ENCODE assay signal across 8 cellular contexts in the genomic region with DNA sequence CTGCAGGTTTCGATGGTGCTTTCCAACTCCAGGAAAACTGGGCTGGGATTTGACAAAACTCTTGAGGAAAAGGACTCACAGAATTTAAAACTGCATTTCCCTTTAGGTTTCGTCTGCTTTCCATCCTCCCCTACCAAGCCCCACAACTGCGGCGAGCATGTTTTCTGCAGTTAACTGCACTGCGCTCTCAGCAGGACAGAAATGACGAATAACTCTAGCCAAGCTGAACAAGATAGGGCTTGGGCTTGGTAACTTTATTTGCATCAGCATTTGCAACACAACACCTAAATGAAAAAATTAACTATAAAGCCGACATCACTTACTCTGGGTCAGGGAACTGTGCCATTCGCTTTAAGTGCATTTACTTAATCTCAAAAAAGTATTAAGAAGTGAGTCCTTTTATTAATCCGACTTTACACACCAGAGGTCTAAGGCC. TPM values are rescaled to one million over a fixed set of nuclear protein-coding genes. Genes with fewer than 3 reads are reported as not detected.
DNase-seq lines count a peak whose midpoint lies in the region; ATAC-seq and TF ChIP-seq lines count a peak whose summit lies in the region.

No MANE protein-coding gene starts in this region.

- no peaks in the 10 kb centered on the region for H3K27me3 ChIP-seq in body of pancreas

- peak; percentile 49 for DNase-seq in DMS114 treated with DMSO at 0.1 percent for 48 hours (lab: John Stamatoyannopoulos, UW; ENCODE audit: unreplicated experiment)
- DNase-seq in GM19238 (ENCODE audit: insufficient read length, low spot score), result peak; percentile 19
- DNase-seq in body of pancreas, result peak in 3 of 4 donors; percentile 17 to 25 (median 22)
- DNase-seq in iris pigment epithelial cell (ENCODE audit: low read depth), result peak; percentile 68
- peak; percentile 26 for DNase-seq in smooth muscle cell of the brain vasculature (ENCODE audit: low read depth, low spot score)
- DNase-seq in NCI-H1436 (lab: John Stamatoyannopoulos, UW), result no peak

- peak overlapping the region; percentile 81 to 92 (median 90) for H3K27ac ChIP-seq in body of pancreas

- ATAC-seq in HG03280 (IDR thresholded peaks at IDR 0.05; ENCODE audit: unreplicated experiment), result peak; percentile 50
- ATAC-seq in SK-N-SH treated with all-trans-retinoic acid at 6 μM for 48 hours, result peak; percentile 41
- ATAC-seq in body of pancreas, result peak; percentile 29

- TF ChIP-seq POLR2A in body of pancreas (IDR thresholded peaks at IDR 0.05), result no peak

- H3K4me3 ChIP-seq in body of pancreas, result peak overlapping the region; percentile 87 to 92

- H3K9me3 ChIP-seq in body of pancreas, result no peaks in the 10 kb centered on the region

- intact Hi-C loops in body of pancreas (cut with DNase I), result no loop called here

- no peaks in the 10 kb centered on the region for H3K36me3 ChIP-seq in body of pancreas (replicated peaks in 1 of 2; ENCODE audit: insufficient read depth in 1 of 2, low read depth in 2 of 2)

- 6 to 8% methylated on average over 9 of the region's 9 CpGs for whole genome bisulfite sequencing in body of pancreas, 2 donors

- H3K4me1 ChIP-seq in body of pancreas, result peaks cover 25% of the 10 kb centered on the region

- TF ChIP-seq CTCF in body of pancreas (IDR thresholded peaks at IDR 0.05), result no peak

TF ChIP-seq in SK-N-SH treated with all-trans-retinoic acid at 6 μM for 48 hours, 23 proteins besides CTCF, POLR2A, EP300 and RAD21:
- TF ChIP-seq, protein P1, sequence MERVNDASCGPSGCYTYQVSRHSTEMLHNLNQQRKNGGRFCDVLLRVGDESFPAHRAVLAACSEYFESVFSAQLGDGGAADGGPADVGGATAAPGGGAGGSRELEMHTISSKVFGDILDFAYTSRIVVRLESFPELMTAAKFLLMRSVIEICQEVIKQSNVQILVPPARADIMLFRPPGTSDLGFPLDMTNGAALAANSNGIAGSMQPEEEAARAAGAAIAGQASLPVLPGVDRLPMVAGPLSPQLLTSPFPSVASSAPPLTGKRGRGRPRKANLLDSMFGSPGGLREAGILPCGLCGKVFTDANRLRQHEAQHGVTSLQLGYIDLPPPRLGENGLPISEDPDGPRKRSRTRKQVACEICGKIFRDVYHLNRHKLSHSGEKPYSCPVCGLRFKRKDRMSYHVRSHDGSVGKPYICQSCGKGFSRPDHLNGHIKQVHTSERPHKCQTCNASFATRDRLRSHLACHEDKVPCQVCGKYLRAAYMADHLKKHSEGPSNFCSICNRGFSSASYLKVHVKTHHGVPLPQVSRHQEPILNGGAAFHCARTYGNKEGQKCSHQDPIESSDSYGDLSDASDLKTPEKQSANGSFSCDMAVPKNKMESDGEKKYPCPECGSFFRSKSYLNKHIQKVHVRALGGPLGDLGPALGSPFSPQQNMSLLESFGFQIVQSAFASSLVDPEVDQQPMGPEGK (CRISPR knock-in tag; IDR thresholded peaks at IDR 0.05; ENCODE audit: borderline replicate concordance), result no peak
- TF ChIP-seq, protein P2, sequence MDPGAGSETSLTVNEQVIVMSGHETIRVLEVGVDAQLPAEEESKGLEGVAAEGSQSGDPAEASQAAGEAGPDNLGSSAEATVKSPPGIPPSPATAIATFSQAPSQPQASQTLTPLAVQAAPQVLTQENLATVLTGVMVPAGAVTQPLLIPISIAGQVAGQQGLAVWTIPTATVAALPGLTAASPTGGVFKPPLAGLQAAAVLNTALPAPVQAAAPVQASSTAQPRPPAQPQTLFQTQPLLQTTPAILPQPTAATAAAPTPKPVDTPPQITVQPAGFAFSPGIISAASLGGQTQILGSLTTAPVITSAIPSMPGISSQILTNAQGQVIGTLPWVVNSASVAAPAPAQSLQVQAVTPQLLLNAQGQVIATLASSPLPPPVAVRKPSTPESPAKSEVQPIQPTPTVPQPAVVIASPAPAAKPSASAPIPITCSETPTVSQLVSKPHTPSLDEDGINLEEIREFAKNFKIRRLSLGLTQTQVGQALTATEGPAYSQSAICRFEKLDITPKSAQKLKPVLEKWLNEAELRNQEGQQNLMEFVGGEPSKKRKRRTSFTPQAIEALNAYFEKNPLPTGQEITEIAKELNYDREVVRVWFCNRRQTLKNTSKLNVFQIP (CRISPR knock-in tag; IDR thresholded peaks at IDR 0.05; ENCODE audit: borderline replicate concordance, low read depth), result no peak
- TF ChIP-seq OSR1 (CRISPR knock-in tag; IDR thresholded peaks at IDR 0.05) (no peak), ZFP3 (CRISPR knock-in tag; IDR thresholded peaks at IDR 0.05) (no peak), ZNF8 (CRISPR knock-in tag; IDR thresholded peaks at IDR 0.05) (no peak), ISL1 (CRISPR knock-in tag; IDR thresholded peaks at IDR 0.05) (no peak), PPARA (CRISPR knock-in tag; IDR thresholded peaks at IDR 0.05; ENCODE audit: borderline replicate concordance) (no peak; the same call in 1 of the 2 replicates), BACH2 (CRISPR knock-in tag; IDR thresholded peaks at IDR 0.05; ENCODE audit: borderline replicate concordance) (no peak), ZNF565 (CRISPR knock-in tag; conservative IDR thresholded peaks at IDR 0.05; ENCODE audit: low read depth) (no peak), ZC3H10 (CRISPR knock-in tag; IDR thresholded peaks at IDR 0.05) (no peak), TOX (CRISPR knock-in tag; IDR thresholded peaks at IDR 0.05; ENCODE audit: borderline replicate concordance) (no peak), ESRRG (CRISPR knock-in tag; IDR thresholded peaks at IDR 0.05) (no peak)
TF ChIP-seq in SK-N-SH treated with all-trans-retinoic acid at 6 μM for 48 hours: peak in this region for 0.

RNA-seq across cellular contexts. Expression of a gene that starts 0.7 kb away (rescaled TPM):
- 10 to 100 TPM; 23.9 to 27.7 TPM for total RNA-seq in body of pancreas

RNA-seq across cellular contexts. Expression of a gene that starts 10.5 kb away (rescaled TPM):
- total RNA-seq in body of pancreas, result 10 to 100 TPM; 28.7 to 50.6 TPM
